ENCODE assay signal across 14 cellular contexts in genomic region chr21:42925114-42925907, GRCh38. TPM values are rescaled to one million over a fixed set of nuclear protein-coding genes. Genes with fewer than 3 reads are reported as not detected.
A peak's percentile ranks its signal among the peaks of the same experiment; 100 is the strongest.
DNase-seq lines count a peak whose midpoint lies in the region; ATAC-seq and TF ChIP-seq lines count a peak whose summit lies in the region.
"Had no signal": no experiment of that assay in that cellular context is flagged by ENCODE, and none has a peak within 500 bp of the region (broad histone marks: within the 10 kb centered on the region; RNA-seq: fewer than 3 reads in every experiment).

TSS of gene ERVH48-1 (minus strand) at chr21:42925630. CDS start at chr21:42919006, 6,624 bp downstream.

- H3K36me3 Mint-ChIP-seq in activated CD4-positive, alpha-beta memory T cell treated with anti-CD3 and anti-CD28 coated beads, Interleukin-2, amount 10 ng/mL, durations not matched to agents 7 days and 5 days (ENCODE audit: low read depth) = no peaks in the 10 kb centered on the region
- H3K36me3 Mint-ChIP-seq in activated CD4-positive, alpha-beta memory T cell treated with anti-CD3 and anti-CD28 coated beads for 36 hours = no peaks in the 10 kb centered on the region

- intact Hi-C loops in activated CD4-positive, alpha-beta memory T cell treated with anti-CD3 and anti-CD28 coated beads for 36 hours (cut with micrococcal nuclease) = no loop called here

- no peak within 1 kb of the TSS for H3K4me3 Mint-ChIP-seq in activated CD4-positive, alpha-beta memory T cell treated with anti-CD3 and anti-CD28 coated beads, Interleukin-2, amount 10 ng/mL, durations not matched to agents 7 days and 5 days
- no peak within 1 kb of the TSS for H3K4me3 Mint-ChIP-seq in activated CD4-positive, alpha-beta memory T cell treated with anti-CD3 and anti-CD28 coated beads for 36 hours

- H3K27me3 ChIP-seq in OCI-LY3 (ENCODE audit: low read depth, low read length) = no peaks in the 10 kb centered on the region
- H3K27me3 ChIP-seq in skeletal muscle satellite cell (ENCODE audit: control insufficient read depth, insufficient read depth, low read length) = no peaks in the 10 kb centered on the region
- H3K27me3 ChIP-seq: foreskin keratinocyte had no signal

- H4K20me1 ChIP-seq in OCI-LY3 (ENCODE audit: insufficient read depth, low read length) = no peaks in the 10 kb centered on the region

- 0 out of 2 replicates have a peak within 1 kb of the TSS, but pooled peaks have one; percentile 70 for H2AFZ ChIP-seq in OCI-LY3 (ENCODE audit: low read depth, low read length)

- H3K27ac ChIP-seq in OCI-LY3 (ENCODE audit: low read length) = no peak within 1 kb of the TSS
- H3K27ac ChIP-seq: foreskin keratinocyte had no signal

- DNase-seq in activated CD4-positive, alpha-beta memory T cell treated with anti-CD3 and anti-CD28 coated beads, Interleukin-2, amount 10 ng/mL, durations not matched to agents 7 days and 5 days = no peak
- no peak for DNase-seq in activated CD4-positive, alpha-beta memory T cell treated with anti-CD3 and anti-CD28 coated beads for 36 hours
- DNase-seq in ecto neural progenitor cell (ENCODE audit: low spot score) (peak; percentile 53), mucosa of gallbladder (ENCODE audit: low spot score) (no peak), COLO668 (lab: John Stamatoyannopoulos, UW; ENCODE audit: unreplicated experiment) (no peak)
- DNase-seq: activated CD8-positive, alpha-beta memory T cell treated with anti-CD3 and anti-CD28 coated beads for 24 hours; foreskin keratinocyte; NCI-H187; PC-3; right cardiac atrium had no signal

- H3K9me3 ChIP-seq in OCI-LY3 (ENCODE audit: insufficient read depth, low read length) (no peaks in the 10 kb centered on the region), skeletal muscle satellite cell (replicated peaks; ENCODE audit: low read length) (no peaks in the 10 kb centered on the region)

- H3K4me1 Mint-ChIP-seq in activated CD4-positive, alpha-beta memory T cell treated with anti-CD3 and anti-CD28 coated beads, Interleukin-2, amount 10 ng/mL, durations not matched to agents 7 days and 5 days = peaks cover 20% of the 10 kb centered on the region
- peaks cover 10% of the 10 kb centered on the region for H3K4me1 Mint-ChIP-seq in activated CD4-positive, alpha-beta memory T cell treated with anti-CD3 and anti-CD28 coated beads for 36 hours (ENCODE audit: low read depth)

- H3K4me2 ChIP-seq in OCI-LY3 (ENCODE audit: low read length) = peak within 1 kb of the TSS; percentile 85
- no peak within 1 kb of the TSS for H3K4me2 ChIP-seq in skeletal muscle satellite cell (ENCODE audit: low read length)

- TF ChIP-seq CTCF in OCI-LY3 (IDR thresholded peaks at IDR 0.05; ENCODE audit: low read depth, low read length) = no peak

- CTCF ChIA-PET in activated CD4-positive, alpha-beta memory T cell treated with anti-CD3 and anti-CD28 coated beads, Interleukin-2, amount 10 ng/mL, durations not matched to agents 7 days and 5 days (lab: Charles Lee) = interaction anchor here (0.7 kb wide), 1 partner anchor 17 kb away, joined by 4 read pairs; no protein-coding TSS in a partner anchor
- CTCF ChIA-PET in activated CD4-positive, alpha-beta memory T cell treated with anti-CD3 and anti-CD28 coated beads for 36 hours (lab: Charles Lee) = no interaction called here

- no peaks in the 10 kb centered on the region for H3K79me2 ChIP-seq in OCI-LY3 (ENCODE audit: low read length)

- no peaks in the 10 kb centered on the region for H3K36me3 ChIP-seq in OCI-LY3 (replicated peaks; ENCODE audit: low read depth, low read length)
- H3K36me3 ChIP-seq in skeletal muscle satellite cell (ENCODE audit: insufficient read depth, low read length) = no peaks in the 10 kb centered on the region

- POLR2A ChIA-PET in activated CD4-positive, alpha-beta memory T cell treated with anti-CD3 and anti-CD28 coated beads, Interleukin-2, amount 10 ng/mL, durations not matched to agents 7 days and 5 days (lab: Charles Lee) = no interaction called here
- POLR2A ChIA-PET in activated CD4-positive, alpha-beta memory T cell treated with anti-CD3 and anti-CD28 coated beads for 36 hours (lab: Charles Lee) = no interaction called here

- no peak for ATAC-seq in HG03280 (IDR thresholded peaks at IDR 0.05; ENCODE audit: unreplicated experiment)
- ATAC-seq: foreskin keratinocyte, PC-3 had no signal

- H3K9ac ChIP-seq in OCI-LY3 (ENCODE audit: low read length) = peak within 1 kb of the TSS; percentile 79; the same call in 1 of the 2 replicates
- H3K9ac ChIP-seq in skeletal muscle satellite cell (ENCODE audit: low read depth, low read length) = peak within 1 kb of the TSS; percentile 44

- H3K9me3 Mint-ChIP-seq in activated CD4-positive, alpha-beta memory T cell treated with anti-CD3 and anti-CD28 coated beads, Interleukin-2, amount 10 ng/mL, durations not matched to agents 7 days and 5 days = no peaks in the 10 kb centered on the region
- no peaks in the 10 kb centered on the region for H3K9me3 Mint-ChIP-seq in activated CD4-positive, alpha-beta memory T cell treated with anti-CD3 and anti-CD28 coated beads for 36 hours

- H3K4me3 ChIP-seq in OCI-LY3 (ENCODE audit: low read length) (peak within 1 kb of the TSS; percentile 74), skeletal muscle satellite cell (ENCODE audit: low read length) (no peak within 1 kb of the TSS)
- H3K4me3 ChIP-seq: lung had no signal

- peak within 1 kb of the TSS; percentile 61 for H3K27ac Mint-ChIP-seq in activated CD4-positive, alpha-beta memory T cell treated with anti-CD3 and anti-CD28 coated beads, Interleukin-2, amount 10 ng/mL, durations not matched to agents 7 days and 5 days
- no peak within 1 kb of the TSS for H3K27ac Mint-ChIP-seq in activated CD4-positive, alpha-beta memory T cell treated with anti-CD3 and anti-CD28 coated beads for 36 hours

- H3K4me1 ChIP-seq in OCI-LY3 (ENCODE audit: low read length) (peaks cover 12% of the 10 kb centered on the region), skeletal muscle satellite cell (ENCODE audit: control insufficient read depth, insufficient read depth, low read length) (peaks cover 9% of the 10 kb centered on the region)

- H3K27me3 Mint-ChIP-seq in activated CD4-positive, alpha-beta memory T cell treated with anti-CD3 and anti-CD28 coated beads, Interleukin-2, amount 10 ng/mL, durations not matched to agents 7 days and 5 days = no peaks in the 10 kb centered on the region
- H3K27me3 Mint-ChIP-seq in activated CD4-positive, alpha-beta memory T cell treated with anti-CD3 and anti-CD28 coated beads for 36 hours = no peaks in the 10 kb centered on the region

RNA-seq across cellular contexts. Expression of gene ERVH48-1, which starts in this region (rescaled TPM):
- not detected for total RNA-seq in activated CD4-positive, alpha-beta memory T cell treated with anti-CD3 and anti-CD28 coated beads, Interleukin-2, amount 10 ng/mL, durations not matched to agents 7 days and 5 days
- total RNA-seq in activated CD4-positive, alpha-beta memory T cell treated with anti-CD3 and anti-CD28 coated beads for 36 hours = under 1 TPM in 1 of 2 experiments, not detected in 1; 0.07 TPM
- under 0.01 TPM in 1 of 2 replicates, not detected in the other for total RNA-seq in skeletal muscle satellite cell (2012; rRNA removed)
- not detected for total RNA-seq in mucosa of gallbladder
- total RNA-seq: foreskin keratinocyte, PC-3, right cardiac atrium had no signal
